9 cellular contexts compared by ENCODE assay signal in genomic region chr12:62813031-62813829, GRCh38.
DNase-seq lines count a peak whose midpoint lies in the region; ATAC-seq and TF ChIP-seq lines count a peak whose summit lies in the region.
"Had no signal": no experiment of that assay in that cellular context is flagged by ENCODE, and none has a peak within 500 bp of the region (broad histone marks: within the 10 kb centered on the region; RNA-seq: fewer than 3 reads in every experiment).

No MANE protein-coding gene starts in this region.

- H3K36me3 Mint-ChIP-seq in type B pancreatic cell, result no peaks in the 10 kb centered on the region

- peak; percentile 72 for TF ChIP-seq RAD21 in neural cell (conservative IDR thresholded peaks at IDR 0.05)

- H3K9me2 ChIP-seq in neural cell (ENCODE audit: insufficient read depth, low read length), result no peaks in the 10 kb centered on the region

- H3K27me3 Mint-ChIP-seq in type B pancreatic cell, result no peaks in the 10 kb centered on the region

- peak; percentile 70 for ATAC-seq in GM21423 (IDR thresholded peaks at IDR 0.05; ENCODE audit: unreplicated experiment)

- H3K27ac Mint-ChIP-seq in type B pancreatic cell, result no peak overlapping the region

- no peak overlapping the region for H2AFZ ChIP-seq in neural cell (ENCODE audit: low read depth, low read length)

- H3K9me3 ChIP-seq in neural cell (ENCODE audit: low read length), result no peaks in the 10 kb centered on the region

- H3K27me3 ChIP-seq in neural cell (ENCODE audit: insufficient read depth, low read depth, low read length), result no peaks in the 10 kb centered on the region

- no peak overlapping the region for H3K4me3 ChIP-seq in neural cell (ENCODE audit: low read length)

- DNase-seq in D341Med (ENCODE audit: low spot score) (peak; percentile 77), NCI-H187 (lab: John Stamatoyannopoulos, UW) (peak; percentile 56 to 64), activated T-cell treated with anti-CD3 and anti-CD28 coated beads for 48 hours (ENCODE audit: low read depth) (peak; percentile 28), fibroblast of peridontal ligament (ENCODE audit: extremely low read depth) (peak; percentile 82), type B pancreatic cell (ENCODE audit: extremely low spot score, unreplicated experiment) (no peak), KG1 (lab: John Stamatoyannopoulos, UW) (no peak)

- H3F3A ChIP-seq in neural cell (ENCODE audit: insufficient read depth, low read length, poor library complexity, severe bottlenecking), result no peaks in the 10 kb centered on the region

- H3K4me3 Mint-ChIP-seq in type B pancreatic cell, result no peak overlapping the region

- H3K27ac ChIP-seq in neural cell (ENCODE audit: low read length), result no peak overlapping the region
- H3K27ac ChIP-seq: VCaP had no signal

- peaks cover 19% of the 10 kb centered on the region for H3K4me1 Mint-ChIP-seq in type B pancreatic cell (ENCODE audit: unreplicated experiment)

- no peak overlapping the region for H3K4me2 ChIP-seq in neural cell (ENCODE audit: low read length)

- no peaks in the 10 kb centered on the region for H3K36me3 ChIP-seq in neural cell (ENCODE audit: insufficient read depth, low read length)

- TF ChIP-seq EP300 in neural cell (conservative IDR thresholded peaks at IDR 0.05; ENCODE audit: poor library complexity, severe bottlenecking), result peak; percentile 55

- no peaks in the 10 kb centered on the region for H3K9me3 Mint-ChIP-seq in type B pancreatic cell

- H3K9ac ChIP-seq in neural cell (ENCODE audit: low read length), result no peak overlapping the region

- TF ChIP-seq CTCF in neural cell (IDR thresholded peaks at IDR 0.05; ENCODE audit: poor library complexity, severe bottlenecking), result peak; percentile 73
- peak; percentile 85 for TF ChIP-seq CTCF in type B pancreatic cell (conservative IDR thresholded peaks at IDR 0.05)

- no peaks in the 10 kb centered on the region for H4K20me1 ChIP-seq in neural cell (ENCODE audit: insufficient read depth)

- H3K79me2 ChIP-seq in neural cell (replicated peaks; ENCODE audit: insufficient read depth, low read length), result no peaks in the 10 kb centered on the region

TF ChIP-seq in neural cell, 6 proteins besides CTCF, POLR2A, EP300 and RAD21:
- no peak for TF ChIP-seq MXI1 (conservative IDR thresholded peaks at IDR 0.05; ENCODE audit: poor library complexity, severe bottlenecking)
- no peak for TF ChIP-seq REST (IDR thresholded peaks at IDR 0.05; ENCODE audit: borderline replicate concordance)
- peak; percentile 16 for TF ChIP-seq POLR2AphosphoS5 (IDR thresholded peaks at IDR 0.05)
- TF ChIP-seq SMC3 (conservative IDR thresholded peaks at IDR 0.05; ENCODE audit: poor library complexity), result peak; percentile 74
- TF ChIP-seq TAF1 (IDR thresholded peaks at IDR 0.05; ENCODE audit: low read depth), result no peak
- no peak for TF ChIP-seq EZH2 (IDR thresholded peaks at IDR 0.05; ENCODE audit: borderline replicate concordance, insufficient read depth, low read length, poor library complexity, severe bottlenecking)

Comparison
In these comparisons a context has a peak if more than half of its experiments do, and no peak if none do; other contexts are left out.
1. DNase-seq: peak in D341Med (single experiment), NCI-H187 (2 of 2), activated T-cell treated with anti-CD3 and anti-CD28 coated beads for 48 hours (single experiment) and fibroblast of peridontal ligament (single experiment); none in type B pancreatic cell (single experiment) and KG1 (single experiment).